Comparison of ENCODE assay signal across 8 cellular contexts in the genomic region with DNA sequence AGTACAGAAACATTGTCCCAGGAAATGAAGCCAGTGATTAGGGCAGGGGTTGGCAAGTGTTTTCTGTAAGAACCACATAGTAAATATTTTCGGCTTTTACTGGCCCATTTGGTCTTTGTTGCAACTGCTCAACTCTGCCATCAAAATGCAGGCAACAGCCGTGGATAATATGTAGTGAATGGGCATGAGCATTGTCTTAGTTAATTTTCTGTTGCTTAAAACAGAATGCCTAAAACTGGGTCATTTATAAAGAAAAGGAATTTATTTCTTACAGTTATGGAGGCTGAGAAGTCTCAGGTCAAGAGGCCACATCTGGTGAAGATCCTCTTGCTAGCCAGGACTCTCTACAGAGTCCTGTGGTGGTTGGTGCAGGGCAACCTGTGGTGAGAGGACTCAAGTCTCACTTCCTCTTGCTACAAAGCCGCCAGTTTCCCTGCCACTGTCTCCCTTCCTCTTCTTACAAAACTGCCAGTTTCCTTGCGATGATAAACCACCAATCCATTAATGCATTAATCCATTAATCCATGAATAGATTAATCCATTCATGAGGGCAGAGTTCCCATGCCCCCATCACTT.
A peak's percentile ranks its signal among the peaks of the same experiment; 100 is the strongest.
DNase-seq lines count a peak whose midpoint lies in the region; ATAC-seq and TF ChIP-seq lines count a peak whose summit lies in the region.

No MANE protein-coding gene starts in this region.

- H3K36me3 Mint-ChIP-seq in HFFc6 (ENCODE audit: low read depth) (no peaks in the 10 kb centered on the region), progenitor cell of endocrine pancreas (ENCODE audit: insufficient read depth) (no peaks in the 10 kb centered on the region)

- no peaks in the 10 kb centered on the region for H3F3A ChIP-seq in MM.1S (ENCODE audit: insufficient read depth, low read length)

- ATAC-seq in GM18508 (IDR thresholded peaks at IDR 0.05; ENCODE audit: insufficient read depth, unreplicated experiment) (peak; percentile 92), left lung (peak; percentile 28)

- H3K4me1 ChIP-seq in MM.1S (ENCODE audit: low read length) (no peaks in the 10 kb centered on the region), left lung (peaks cover 9 to 58% of the 10 kb centered on the region in 2 donors)

- H3K4me3 ChIP-seq in MM.1S (ENCODE audit: low read length) = no peak overlapping the region
- H3K4me3 ChIP-seq in left lung = no peak overlapping the region

- no peak overlapping the region for H3K9ac ChIP-seq in MM.1S (ENCODE audit: low read length)

- H3K4me2 ChIP-seq in MM.1S (ENCODE audit: low read depth, low read length) = no peak overlapping the region

- no peak for DNase-seq in HFFc6
- peak; percentile 63 for DNase-seq in MM.1S
- peak in 1 of 2 donors; percentile 71 for DNase-seq in left lung
- DNase-seq in superior temporal gyrus (ENCODE audit: extremely low spot score) = no peak
- no peak for DNase-seq in progenitor cell of endocrine pancreas (ENCODE audit: low spot score, unreplicated experiment)
- no peak for DNase-seq in activated CD4-positive, CD25-positive, alpha-beta regulatory T cell treated with anti-CD3 and anti-CD28 coated beads, Interleukin-2, amount 50 U/mL, for 72 hours
- no peak for DNase-seq in NCI-H1092 (lab: John Stamatoyannopoulos, UW)

- H3K9me3 Mint-ChIP-seq in HFFc6 (no peaks in the 10 kb centered on the region), progenitor cell of endocrine pancreas (ENCODE audit: low read depth) (no peaks in the 10 kb centered on the region)

- H3K36me3 ChIP-seq in MM.1S (replicated peaks; ENCODE audit: insufficient read depth, low read length) (no peaks in the 10 kb centered on the region), left lung (no peaks in the 10 kb centered on the region)

- H3K27ac Mint-ChIP-seq in HFFc6 (peak overlapping the region; percentile 73), progenitor cell of endocrine pancreas (no peak overlapping the region)

- peaks cover 28% of the 10 kb centered on the region for H3K27me3 ChIP-seq in MM.1S (replicated peaks; ENCODE audit: insufficient read depth, low read length)
- no peaks in the 10 kb centered on the region for H3K27me3 ChIP-seq in left lung

- H3K27ac ChIP-seq in MM.1S (ENCODE audit: low read length) = no peak overlapping the region
- H3K27ac ChIP-seq in left lung = peak overlapping the region in 1 of 2 donors; percentile 64

- H3K9me3 ChIP-seq in MM.1S (replicated peaks; ENCODE audit: insufficient read depth, low read length) (no peaks in the 10 kb centered on the region), left lung (no peaks in the 10 kb centered on the region)

- H2AFZ ChIP-seq in MM.1S (ENCODE audit: low read length) = no peak overlapping the region

- TF ChIP-seq CTCF in HFFc6 (IDR thresholded peaks at IDR 0.05) (no peak), MM.1S (IDR thresholded peaks at IDR 0.05; ENCODE audit: low read length) (no peak), left lung (IDR thresholded peaks at IDR 0.05) (no peak), progenitor cell of endocrine pancreas (IDR thresholded peaks at IDR 0.05; ENCODE audit: unreplicated experiment) (no peak)

- H3K27me3 Mint-ChIP-seq in HFFc6 (ENCODE audit: insufficient read depth) = peaks cover 2% of the 10 kb centered on the region; the same call in 1 of the 2 replicates
- no peaks in the 10 kb centered on the region for H3K27me3 Mint-ChIP-seq in progenitor cell of endocrine pancreas

- no peaks in the 10 kb centered on the region for H3K79me2 ChIP-seq in MM.1S (ENCODE audit: low read length)

- H4K20me1 ChIP-seq in MM.1S (ENCODE audit: insufficient read depth, low read length) = no peaks in the 10 kb centered on the region

- H3K4me1 Mint-ChIP-seq in HFFc6 (ENCODE audit: low read depth) (peaks cover 27% of the 10 kb centered on the region), progenitor cell of endocrine pancreas (ENCODE audit: low read depth) (peaks cover 2% of the 10 kb centered on the region)

- intact Hi-C loops in left lung (cut with DNase I) = no loop called here

- H3K4me3 Mint-ChIP-seq in HFFc6 = no peak overlapping the region
- no peak overlapping the region for H3K4me3 Mint-ChIP-seq in progenitor cell of endocrine pancreas (ENCODE audit: low read depth)

- H3K9me2 ChIP-seq in MM.1S (replicated peaks; ENCODE audit: insufficient read depth, low read length) = no peaks in the 10 kb centered on the region
